ENCODE assay signal across 1 cellular context in the genomic region with DNA sequence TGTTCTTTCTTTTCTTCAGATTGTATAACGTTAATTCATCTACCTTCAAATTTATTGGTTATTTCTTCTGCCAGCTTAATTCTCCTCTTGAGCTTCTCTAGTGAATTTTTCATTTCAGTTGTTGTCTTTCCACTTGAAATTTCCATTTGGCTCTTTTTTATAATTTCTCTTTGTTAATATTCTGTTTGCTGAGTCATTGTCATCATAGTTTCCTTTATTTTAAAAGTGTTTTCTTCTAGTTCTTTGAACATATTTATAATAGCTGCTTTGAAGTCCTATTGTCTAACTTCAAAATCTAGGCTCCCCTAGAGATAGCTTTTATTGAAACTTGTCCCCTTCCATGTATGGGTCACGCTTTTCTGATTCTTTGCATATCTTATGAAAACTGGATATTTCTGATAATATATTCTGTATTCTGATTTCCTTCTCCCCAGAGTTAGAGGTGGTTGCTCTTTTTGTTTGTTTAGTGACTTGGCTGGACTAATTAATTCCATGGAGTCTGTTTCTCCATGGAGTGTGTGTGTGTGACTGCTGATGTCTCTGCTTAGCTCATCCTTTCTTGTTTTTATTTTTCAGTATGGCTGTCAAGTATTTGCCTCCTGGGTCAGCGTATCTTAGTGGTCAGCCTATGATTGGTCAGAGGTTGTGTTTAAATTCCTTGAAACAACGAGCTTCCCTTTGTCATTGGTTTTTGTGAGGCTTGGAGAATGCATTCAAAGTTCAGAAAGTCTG.
TF ChIP-seq lines count a peak whose summit lies in the region.

No MANE protein-coding gene starts in this region.

TF ChIP-seq in HepG2, 621 proteins besides CTCF, POLR2A, EP300 and RAD21:
- 0 out of 2 replicates have a peak, but pooled peaks have one; percentile 58 for TF ChIP-seq NFE2L2 (IDR thresholded peaks at IDR 0.05; ENCODE audit: low read length)
- TF ChIP-seq SNAPC2 (CRISPR knock-in tag; IDR thresholded peaks at IDR 0.05), result no peak
